Comparison of ENCODE assay signal across 10 cellular contexts in genomic region chr19:48514123-48514458, GRCh38. TPM values are rescaled to one million over a fixed set of nuclear protein-coding genes. Genes with fewer than 3 reads are reported as not detected.
DNase-seq lines count a peak whose midpoint lies in the region; ATAC-seq and TF ChIP-seq lines count a peak whose summit lies in the region.
"Had no signal": no experiment of that assay in that cellular context is flagged by ENCODE, and none has a peak within 500 bp of the region (broad histone marks: within the 10 kb centered on the region; RNA-seq: fewer than 3 reads in every experiment).

No MANE protein-coding gene starts in this region.

- H3K9me3 ChIP-seq in CD8-positive, alpha-beta T cell (ENCODE audit: low read length) = no peaks in the 10 kb centered on the region
- H3K9me3 ChIP-seq in mammary epithelial cell (replicated peaks; ENCODE audit: insufficient read depth, low read length) (no peaks in the 10 kb centered on the region), neural progenitor cell (ENCODE audit: low read depth) (no peaks in the 10 kb centered on the region)
- H3K9me3 ChIP-seq: uterus had no signal

- ATAC-seq in CD8-positive, alpha-beta T cell = no peak

- H3F3A ChIP-seq in neural progenitor cell (ENCODE audit: low read depth) = peaks cover 34% of the 10 kb centered on the region

- no peaks in the 10 kb centered on the region for H3K9me3 Mint-ChIP-seq in CD8-positive, alpha-beta T cell
- no peaks in the 10 kb centered on the region for H3K9me3 Mint-ChIP-seq in neural progenitor cell

- peaks cover 23% of the 10 kb centered on the region for H3K4me1 ChIP-seq in CD8-positive, alpha-beta T cell (ENCODE audit: insufficient read depth, low read length)
- peaks cover 5% of the 10 kb centered on the region for H3K4me1 ChIP-seq in mammary epithelial cell (ENCODE audit: insufficient read depth, low read length)
- no peaks in the 10 kb centered on the region for H3K4me1 ChIP-seq in neural progenitor cell

- no TSS peak for BruUV-seq in mammary epithelial cell (replicated peaks; lab: Mats Ljungman, UMichigan)

- H3K4me3 Mint-ChIP-seq in CD8-positive, alpha-beta T cell = no peak overlapping the region
- no peak overlapping the region for H3K4me3 Mint-ChIP-seq in neural progenitor cell

- POLR2A ChIA-PET in CD8-positive, alpha-beta T cell (lab: Charles Lee) = interaction anchor here (0.7 to 2.0 kb wide), 3 partner anchors 14 to 102 kb away, joined by 3 to 7 read pairs (median 3); no protein-coding TSS in a partner anchor

- H3K9ac ChIP-seq in mammary epithelial cell (ENCODE audit: insufficient read depth, low read length) (no peak overlapping the region), neural progenitor cell (no peak overlapping the region)

- no peak overlapping the region for H3K27ac Mint-ChIP-seq in CD8-positive, alpha-beta T cell
- peak overlapping the region; percentile 37 for H3K27ac Mint-ChIP-seq in neural progenitor cell

- WGBS in mammary epithelial cell (ENCODE audit: low coverage, missing lambda C conversion rate) = 61% methylated on average over 9 of the region's 11 CpGs

- no peaks in the 10 kb centered on the region for H3K79me2 ChIP-seq in mammary epithelial cell (ENCODE audit: insufficient read depth, low read length)
- H3K79me2 ChIP-seq in neural progenitor cell (ENCODE audit: low read depth) = no peaks in the 10 kb centered on the region

- in situ Hi-C loops in mammary epithelial cell (cut with MboI; ENCODE audit: low sequenced_read_pairs in 2 of 2) = loop anchor here in 1 of 2 donors (10.0 kb wide), 1 partner anchor 51 kb away; no protein-coding TSS in a partner anchor

- dilution Hi-C loops in mammary epithelial cell (cut with HindIII; ENCODE audit: low sequenced_read_pairs) = loop anchor here (5.0 kb wide), 3 partner anchors 68 to 103 kb away; partner anchors contain the start of genes FAM83E, RPL18 and SPHK2

- no peaks in the 10 kb centered on the region for H3K27me3 Mint-ChIP-seq in CD8-positive, alpha-beta T cell (ENCODE audit: low read depth)
- peaks cover 9% of the 10 kb centered on the region for H3K27me3 Mint-ChIP-seq in neural progenitor cell (ENCODE audit: insufficient read depth, low read depth)

- peak overlapping the region; percentile 88 for H3K4me3 ChIP-seq in CD8-positive, alpha-beta T cell (ENCODE audit: low read depth, low read length)
- H3K4me3 ChIP-seq in HL-60 (replicated peaks; ENCODE audit: insufficient read depth, low read length) = peak overlapping the region; percentile 70; the same call in 1 of the 2 replicates
- no peak overlapping the region for H3K4me3 ChIP-seq in mammary epithelial cell (replicated peaks in 1 of 3; ENCODE audit: insufficient read depth in 1 of 3, low read depth in 2 of 3, low read length in 3 of 3)
- H3K4me3 ChIP-seq in neural progenitor cell = peak overlapping the region; percentile 81

- H3K27me3 ChIP-seq in CD8-positive, alpha-beta T cell (ENCODE audit: insufficient read depth, low read length) = no peaks in the 10 kb centered on the region
- H3K27me3 ChIP-seq in HL-60 (ENCODE audit: insufficient read depth, poor library complexity, severe bottlenecking) = peaks cover 25% of the 10 kb centered on the region
- H3K27me3 ChIP-seq in mammary epithelial cell (ENCODE audit: insufficient read depth, low read length) = no peaks in the 10 kb centered on the region
- H3K27me3 ChIP-seq in neural progenitor cell = peaks cover 30% of the 10 kb centered on the region

- H2AFZ ChIP-seq in mammary epithelial cell (ENCODE audit: low read depth, low read length) (peak overlapping the region; percentile 97), neural progenitor cell (replicated peaks) (peak overlapping the region; percentile 76)

- TF ChIP-seq CTCF in CD8-positive, alpha-beta T cell (IDR thresholded peaks at IDR 0.05) = no peak
- TF ChIP-seq CTCF in HL-60 (IDR thresholded peaks at IDR 0.05; ENCODE audit: insufficient read depth, low read length) (no peak), mammary epithelial cell (conservative IDR thresholded peaks at IDR 0.05 in 1 of 2, IDR thresholded peaks at IDR 0.05 in 1 of 2; ENCODE audit: extremely low read depth in 1 of 2, insufficient read depth in 1 of 2, low read depth in 1 of 2, low read length in 2 of 2) (no peak), neural progenitor cell (IDR thresholded peaks at IDR 0.05) (no peak)

- H4K20me1 ChIP-seq in mammary epithelial cell (ENCODE audit: insufficient read depth, low read length) (no peaks in the 10 kb centered on the region), neural progenitor cell (ENCODE audit: low read depth) (no peaks in the 10 kb centered on the region)

- intact Hi-C loops in CD8-positive, alpha-beta T cell (cut with DNase I, micrococcal nuclease) = loop anchor here (5.0 to 10.0 kb wide), 7 partner anchors 182 to 481 kb away; partner anchors contain the start of genes FTL (in 1 of the 2), GYS1 (in 1 of the 2), HSD17B14 (in 1 of the 2) and LIG1 (in 1 of the 2)
- intact Hi-C loops in mammary epithelial cell (cut with micrococcal nuclease) = no loop called here

- CTCF ChIA-PET in CD8-positive, alpha-beta T cell (lab: Charles Lee) = interaction anchor here (0.6 to 1.2 kb wide), 4 partner anchors 24 to 75 kb away, joined by 3 to 7 read pairs (median 4); no protein-coding TSS in a partner anchor
- CTCF ChIA-PET in mammary epithelial cell (lab: Charles Lee; ENCODE audit: low non-redundant PET) = no interaction called here

- H3K4me2 ChIP-seq in mammary epithelial cell (ENCODE audit: insufficient read depth, low read depth, low read length) (no peak overlapping the region), neural progenitor cell (peak overlapping the region; percentile 91)

- no peak overlapping the region for H3K27ac ChIP-seq in CD8-positive, alpha-beta T cell (ENCODE audit: low read depth, low read length)
- no peak overlapping the region for H3K27ac ChIP-seq in HL-60 (replicated peaks)
- no peak overlapping the region for H3K27ac ChIP-seq in mammary epithelial cell (ENCODE audit: insufficient read depth, low read depth, low read length)
- H3K27ac ChIP-seq in neural progenitor cell = no peak overlapping the region
- H3K27ac ChIP-seq: uterus had no signal

- H3K36me3 ChIP-seq in CD8-positive, alpha-beta T cell (ENCODE audit: insufficient read depth, low read length) = no peaks in the 10 kb centered on the region
- H3K36me3 ChIP-seq in mammary epithelial cell (ENCODE audit: insufficient read depth, low read length) (no peaks in the 10 kb centered on the region), neural progenitor cell (no peaks in the 10 kb centered on the region)
- H3K36me3 ChIP-seq: uterus had no signal

- H3K36me3 Mint-ChIP-seq in CD8-positive, alpha-beta T cell = peaks cover 2% of the 10 kb centered on the region
- no peaks in the 10 kb centered on the region for H3K36me3 Mint-ChIP-seq in neural progenitor cell

- peaks cover 18% of the 10 kb centered on the region for H3K4me1 Mint-ChIP-seq in CD8-positive, alpha-beta T cell (ENCODE audit: low read depth)
- peaks cover 39% of the 10 kb centered on the region for H3K4me1 Mint-ChIP-seq in neural progenitor cell

- DNase-seq in CD8-positive, alpha-beta T cell = no peak
- no peak for DNase-seq in HL-60 (ENCODE audit: low read depth in 1 of 2, low spot score in 1 of 2)
- no peak for DNase-seq in mammary epithelial cell
- no peak for DNase-seq in neural progenitor cell (ENCODE audit: low spot score)
- no peak for DNase-seq in NCI-H345 (lab: John Stamatoyannopoulos, UW)
- no peak for DNase-seq in NCI-H2171 (lab: John Stamatoyannopoulos, UW)
- DNase-seq in activated gamma-delta T cell (lab: John Stamatoyannopoulos, UW) = no peak
- no peak for DNase-seq in HuH-7 (ENCODE audit: low spot score)

RNA-seq across cellular contexts. Expression of gene LMTK3, which starts 2.5 kb away (rescaled TPM):
- total RNA-seq in CD8-positive, alpha-beta T cell = 10 to 100 TPM; 13.7 to 16.9 TPM
- total RNA-seq in mammary epithelial cell (1 to 10 TPM; 1.5 to 5.8 TPM), neural progenitor cell (ENCODE audit: low replicate concordance) (0.02 and 3.5 TPM in 2 replicates)
- 0.46 TPM for polyA plus RNA-seq in mammary epithelial cell
- polyA minus RNA-seq in mammary epithelial cell = 0.31 TPM

RNA-seq across cellular contexts. Expression of gene SULT2B1, which starts 37.9 kb away (rescaled TPM):
- not detected for total RNA-seq in CD8-positive, alpha-beta T cell
- 1 to 10 TPM in 1 of 2 donors, not detected in 1; 1.8 TPM for total RNA-seq in mammary epithelial cell
- 2.0 TPM for polyA plus RNA-seq in mammary epithelial cell
- polyA minus RNA-seq in mammary epithelial cell = not detected
- 1.6 TPM in 1 of 2 replicates, not detected in the other for total RNA-seq in neural progenitor cell (ENCODE audit: low replicate concordance)
- total RNA-seq: occipital lobe had no signal

RNA-seq across cellular contexts. Expression of gene CYTH2, which starts 44.9 kb away (rescaled TPM):
- total RNA-seq in CD8-positive, alpha-beta T cell = 10 to 100 TPM; 30.9 to 32.3 TPM
- total RNA-seq in mammary epithelial cell (10 to 100 TPM; 36.3 to 72.1 TPM), neural progenitor cell (ENCODE audit: low replicate concordance) (50.3 and 107 TPM in 2 replicates)
- polyA plus RNA-seq in mammary epithelial cell = 31.8 TPM
- polyA minus RNA-seq in mammary epithelial cell = 48.4 TPM

RNA-seq across cellular contexts. Expression of gene KCNJ14, which starts 58.7 kb away (rescaled TPM):
- 1 to 10 TPM; 3.7 to 3.9 TPM for total RNA-seq in CD8-positive, alpha-beta T cell
- 1 to 10 TPM in 1 of 2 donors, under 1 TPM in 1; 0.50 to 2.0 TPM for total RNA-seq in mammary epithelial cell
- 0.45 TPM for polyA plus RNA-seq in mammary epithelial cell
- polyA minus RNA-seq in mammary epithelial cell = 2.7 TPM
- 0.69 and 0.74 TPM in 2 replicates for total RNA-seq in neural progenitor cell (ENCODE audit: low replicate concordance)

Comparison
In these comparisons a context has a peak if more than half of its experiments do, and no peak if none do; other contexts are left out.
1. H3K4me3 ChIP-seq: peak in CD8-positive, alpha-beta T cell (single experiment), HL-60 (single experiment) and neural progenitor cell (single experiment); none in mammary epithelial cell (0 of 3).